Comparison of ENCODE assay signal across 14 cellular contexts in genomic region chr5:67038817-67039603, GRCh38.
A peak's percentile ranks its signal among the peaks of the same experiment; 100 is the strongest.
DNase-seq lines count a peak whose midpoint lies in the region; ATAC-seq and TF ChIP-seq lines count a peak whose summit lies in the region.
"Had no signal": no experiment of that assay in that cellular context is flagged by ENCODE, and none has a peak within 500 bp of the region (broad histone marks: within the 10 kb centered on the region; RNA-seq: fewer than 3 reads in every experiment).

No MANE protein-coding gene starts in this region.

- H3K27ac Mint-ChIP-seq in activated T-cell treated with anti-CD3 and anti-CD28 coated beads, Interleukin-2, amount 50 U/mL, for 72 hours = peak overlapping the region; percentile 21
- H3K27ac Mint-ChIP-seq in stimulated activated naive CD8-positive, alpha-beta T cell treated with anti-CD3 and anti-CD28 coated beads, Interleukin-15, amount 100 ng/mL, for 72 hours = peak overlapping the region in 1 of 2 donors; percentile 6
- H3K27ac Mint-ChIP-seq: naive thymus-derived CD8-positive, alpha-beta T cell; T-helper 1 cell treated with Interleukin-12 subunit alpha and Interleukin-12 subunit beta and Interleukin-4 antibody, amounts not matched to agents 30 μg/mL and 1 μg/mL, for 36 hours had no signal

- no peak overlapping the region for H3K4me2 ChIP-seq in hepatocyte

- H3K79me2 ChIP-seq in hepatocyte = peaks cover 78% of the 10 kb centered on the region

- peak; percentile 35 to 45 for ATAC-seq in activated T-cell treated with anti-CD3 and anti-CD28 coated beads, Interleukin-2, amount 50 U/mL, for 72 hours (replicated peaks in 1 of 2)
- ATAC-seq in stimulated activated naive CD8-positive, alpha-beta T cell treated with anti-CD3 and anti-CD28 coated beads, Interleukin-15, amount 100 ng/mL, for 72 hours = peak; percentile 64
- no peak for ATAC-seq in mucosa of descending colon
- ATAC-seq: naive thymus-derived CD8-positive, alpha-beta T cell had no signal

- peak overlapping the region in 1 of 2 donors; percentile 21 for H3K4me3 Mint-ChIP-seq in activated T-cell treated with anti-CD3 and anti-CD28 coated beads, Interleukin-2, amount 50 U/mL, for 72 hours
- peak overlapping the region; percentile 31 to 42 for H3K4me3 Mint-ChIP-seq in stimulated activated naive CD8-positive, alpha-beta T cell treated with anti-CD3 and anti-CD28 coated beads, Interleukin-15, amount 100 ng/mL, for 72 hours
- H3K4me3 Mint-ChIP-seq: naive thymus-derived CD8-positive, alpha-beta T cell; T-helper 1 cell treated with Interleukin-12 subunit alpha and Interleukin-12 subunit beta and Interleukin-4 antibody, amounts not matched to agents 30 μg/mL and 1 μg/mL, for 36 hours had no signal

- DNase-seq in activated T-cell treated with anti-CD3 and anti-CD28 coated beads, Interleukin-2, amount 50 U/mL, for 72 hours = no peak
- no peak for DNase-seq in activated T-cell treated with anti-CD3 and anti-CD28 coated beads, Interleukin-2, amount 50 U/mL, for 1 hour
- DNase-seq in cardiac fibroblast (ENCODE audit: low read depth in 2 of 2) (peak; percentile 62 to 64), hepatocyte (ENCODE audit: low spot score) (no peak), GM19238 (ENCODE audit: insufficient read length, low spot score) (no peak), mucosa of descending colon (no peak), NCI-H146 (lab: John Stamatoyannopoulos, UW) (no peak)
- DNase-seq in stimulated activated naive CD8-positive, alpha-beta T cell treated with anti-CD3 and anti-CD28 coated beads, Interleukin-15, amount 100 ng/mL, for 72 hours = no peak
- DNase-seq: central memory CD4-positive, alpha-beta T cell; GDM1; hippocampal formation; naive thymus-derived CD8-positive, alpha-beta T cell; NCI-H748 treated with DMSO at 0.1 percent for 48 hours had no signal

- intact Hi-C loops in mucosa of descending colon (cut with DNase I, micrococcal nuclease) = no loop called here

- H3K4me1 ChIP-seq in hepatocyte (ENCODE audit: insufficient read depth) = peaks cover 10% of the 10 kb centered on the region
- H3K4me1 ChIP-seq in mucosa of descending colon (ENCODE audit: low read depth) = no peaks in the 10 kb centered on the region

- H3K9me3 Mint-ChIP-seq in activated T-cell treated with anti-CD3 and anti-CD28 coated beads, Interleukin-2, amount 50 U/mL, for 72 hours = no peaks in the 10 kb centered on the region
- H3K9me3 Mint-ChIP-seq in stimulated activated naive CD8-positive, alpha-beta T cell treated with anti-CD3 and anti-CD28 coated beads, Interleukin-15, amount 100 ng/mL, for 72 hours = no peaks in the 10 kb centered on the region
- H3K9me3 Mint-ChIP-seq: naive thymus-derived CD8-positive, alpha-beta T cell; T-helper 1 cell treated with Interleukin-12 subunit alpha and Interleukin-12 subunit beta and Interleukin-4 antibody, amounts not matched to agents 30 μg/mL and 1 μg/mL, for 36 hours had no signal

- H3K9me3 ChIP-seq in hepatocyte (ENCODE audit: low read depth) (no peaks in the 10 kb centered on the region), mucosa of descending colon (no peaks in the 10 kb centered on the region)

- H3K27me3 Mint-ChIP-seq in activated T-cell treated with anti-CD3 and anti-CD28 coated beads, Interleukin-2, amount 50 U/mL, for 72 hours (ENCODE audit: low read depth) = no peaks in the 10 kb centered on the region
- H3K27me3 Mint-ChIP-seq in stimulated activated naive CD8-positive, alpha-beta T cell treated with anti-CD3 and anti-CD28 coated beads, Interleukin-15, amount 100 ng/mL, for 72 hours = no peaks in the 10 kb centered on the region
- H3K27me3 Mint-ChIP-seq: naive thymus-derived CD8-positive, alpha-beta T cell had no signal

- TF ChIP-seq CTCF in cardiac fibroblast (IDR thresholded peaks at IDR 0.05; ENCODE audit: low read depth, low read length) = no peak
- TF ChIP-seq CTCF in hepatocyte (IDR thresholded peaks at IDR 0.05; ENCODE audit: poor library complexity) = no peak
- TF ChIP-seq CTCF in mucosa of descending colon (IDR thresholded peaks at IDR 0.05) = no peak

- H3K4me1 Mint-ChIP-seq in activated T-cell treated with anti-CD3 and anti-CD28 coated beads, Interleukin-2, amount 50 U/mL, for 72 hours (ENCODE audit: low read depth) = peaks cover 57% of the 10 kb centered on the region
- H3K4me1 Mint-ChIP-seq in stimulated activated naive CD8-positive, alpha-beta T cell treated with anti-CD3 and anti-CD28 coated beads, Interleukin-15, amount 100 ng/mL, for 72 hours = peaks cover 52% of the 10 kb centered on the region

- H3K27me3 ChIP-seq in hepatocyte = no peaks in the 10 kb centered on the region

- H3K36me3 ChIP-seq in hepatocyte (replicated peaks; ENCODE audit: insufficient read depth, low read depth) (no peaks in the 10 kb centered on the region), mucosa of descending colon (ENCODE audit: low read depth) (no peaks in the 10 kb centered on the region)

- no peaks in the 10 kb centered on the region for H3K9me2 ChIP-seq in hepatocyte (replicated peaks; ENCODE audit: insufficient read depth)

- no peaks in the 10 kb centered on the region for H4K20me1 ChIP-seq in hepatocyte (ENCODE audit: insufficient read depth, poor library complexity, severe bottlenecking)

- H3K4me3 ChIP-seq in cardiac fibroblast (replicated peaks in 1 of 2; ENCODE audit: low read depth in 2 of 2, low read length in 2 of 2) (no peak overlapping the region), hepatocyte (no peak overlapping the region), mucosa of descending colon (no peak overlapping the region)

- WGBS in hepatocyte (ENCODE audit: low lambda C conversion rate, missing lambda C conversion rate) = 75% methylated on average over 4 of the region's 4 CpGs

- no peak overlapping the region for H2AFZ ChIP-seq in hepatocyte

- peak overlapping the region; percentile 46 for H3K27ac ChIP-seq in hepatocyte

- H3K36me3 Mint-ChIP-seq in activated T-cell treated with anti-CD3 and anti-CD28 coated beads, Interleukin-2, amount 50 U/mL, for 72 hours (ENCODE audit: insufficient read depth in 2 of 2) = no peaks in the 10 kb centered on the region

Comparison
In these comparisons a context has a peak if more than half of its experiments do, and no peak if none do; other contexts are left out.
1. DNase-seq: peak in cardiac fibroblast (2 of 2); none in activated T-cell treated with anti-CD3 and anti-CD28 coated beads, Interleukin-2, amount 50 U/mL, for 72 hours (0 of 2), activated T-cell treated with anti-CD3 and anti-CD28 coated beads, Interleukin-2, amount 50 U/mL, for 1 hour (single experiment), hepatocyte (single experiment), stimulated activated naive CD8-positive, alpha-beta T cell treated with anti-CD3 and anti-CD28 coated beads, Interleukin-15, amount 100 ng/mL, for 72 hours (0 of 2), GM19238 (single experiment), mucosa of descending colon (0 of 3) and NCI-H146 (single experiment).